8 cellular contexts compared by ENCODE assay signal in the genomic region with DNA sequence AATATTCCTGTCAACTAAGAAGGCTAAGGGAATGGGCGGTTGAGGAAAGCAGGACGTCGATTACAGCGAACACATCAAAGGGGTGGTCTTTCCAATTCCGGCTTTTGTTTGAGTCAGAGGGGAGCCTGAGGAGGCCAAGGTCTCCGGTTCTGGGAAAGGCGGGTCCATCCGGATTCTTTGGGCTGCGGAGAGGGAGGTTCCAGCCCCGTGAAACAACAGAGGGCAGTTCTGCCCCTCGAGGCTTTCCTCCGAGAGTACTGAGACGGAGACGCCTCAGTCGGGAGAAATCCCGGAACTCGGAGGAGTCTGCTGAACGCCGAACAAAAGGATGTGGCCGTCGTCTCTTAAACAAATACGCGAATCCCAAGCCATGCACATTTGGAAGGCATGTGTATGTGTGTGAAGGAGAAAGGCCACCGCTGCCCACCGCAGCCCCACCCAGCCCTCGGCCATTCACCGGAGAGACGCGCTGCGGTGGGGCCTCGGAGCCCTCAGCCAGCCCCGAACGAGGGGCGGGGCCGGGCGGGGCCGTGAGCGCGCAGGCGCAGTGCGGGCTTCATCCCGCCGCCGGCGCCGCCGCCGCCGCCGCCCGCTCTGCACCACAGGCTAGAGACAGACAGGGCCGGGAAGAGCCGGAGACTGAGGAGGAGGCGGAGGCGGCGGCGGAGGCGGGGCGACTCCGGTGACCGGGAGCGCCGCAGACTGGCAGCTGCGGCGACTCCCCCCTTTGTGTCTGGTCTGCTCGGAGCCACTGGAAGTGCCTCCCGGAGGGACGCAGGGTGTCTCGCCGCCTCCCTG.
DNase-seq lines count a peak whose midpoint lies in the region; ATAC-seq lines count a peak whose summit lies in the region.

A gene (plus strand): TSS at position 717 of the 798 bp plus-strand sequence. CDS start 1,148 bp downstream, outside the sequence.

- DNase-seq in AML-193 (lab: John Stamatoyannopoulos, UW) (peak; percentile 67 to 74), GM19238 (ENCODE audit: insufficient read length, low spot score) (peak; percentile 61), NCI-H510A treated with DMSO at 0.1 percent for 48 hours (lab: John Stamatoyannopoulos, UW) (peak; percentile 95), cortex of kidney (lab: John Stamatoyannopoulos, UW) (peak; percentile 52), left kidney (ENCODE audit: low read depth, low spot score) (peak; percentile 96)
- DNase-seq in activated CD4-positive, alpha-beta T cell treated with anti-CD3 and anti-CD28 coated beads for 48 hours: peak; percentile 86
- peak; percentile 78 for DNase-seq in stimulated activated CD4-positive, alpha-beta T cell treated with anti-CD3 and anti-CD28 coated beads, Interleukin-1b, Interleukin-23, amount 100 ng/mL, for 48 hours

- peak; percentile 67 for ATAC-seq in HG03439 (IDR thresholded peaks at IDR 0.05; ENCODE audit: unreplicated experiment)

Comparison
In these comparisons a context has a peak if more than half of its experiments do, and no peak if none do; other contexts are left out.
1. Peak in every context shown above with its lines: DNase-seq and ATAC-seq.